In genomic region chr4:142567620-142568451, GRCh38 we compare ENCODE assay signal across 8 cellular contexts.
A peak's percentile ranks its signal among the peaks of the same experiment; 100 is the strongest.
DNase-seq lines count a peak whose midpoint lies in the region; ATAC-seq and TF ChIP-seq lines count a peak whose summit lies in the region.

No MANE protein-coding gene starts in this region.

- intact Hi-C loops in sigmoid colon (cut with DNase I) = no loop called here

- DNase-seq in NCI-H1048 (lab: John Stamatoyannopoulos, UW) (peak; percentile 1), sigmoid colon (no peak), GM19240 (ENCODE audit: insufficient read length, low spot score) (no peak), HEK293T (ENCODE audit: extremely low spot score) (no peak), amniotic stem cell (lab: John Stamatoyannopoulos, UW) (no peak)
- DNase-seq in effector memory CD4-positive, alpha-beta T cell = no peak

- peak; percentile 56 for ATAC-seq in GM18868 (IDR thresholded peaks at IDR 0.05; ENCODE audit: unreplicated experiment)
- no peak for ATAC-seq in HG03135 (IDR thresholded peaks at IDR 0.05; ENCODE audit: unreplicated experiment)

- H3K36me3 ChIP-seq in effector memory CD4-positive, alpha-beta T cell (ENCODE audit: control insufficient read depth, insufficient read depth, low read length) = no peaks in the 10 kb centered on the region
- no peaks in the 10 kb centered on the region for H3K36me3 ChIP-seq in sigmoid colon

- H3K9me3 ChIP-seq in effector memory CD4-positive, alpha-beta T cell (ENCODE audit: control insufficient read depth, low read length) = no peaks in the 10 kb centered on the region
- H3K9me3 ChIP-seq in sigmoid colon = no peaks in the 10 kb centered on the region

- no peaks in the 10 kb centered on the region for H3K27me3 ChIP-seq in effector memory CD4-positive, alpha-beta T cell (replicated peaks; ENCODE audit: control insufficient read depth, insufficient read depth, low read length, poor library complexity, severe bottlenecking)
- no peaks in the 10 kb centered on the region for H3K27me3 ChIP-seq in sigmoid colon

- peak overlapping the region; percentile 75 for H3K27ac ChIP-seq in effector memory CD4-positive, alpha-beta T cell (ENCODE audit: insufficient read depth, low read length, poor library complexity, severe bottlenecking)
- peak overlapping the region in 3 of 4 donors; percentile 11 to 64 (median 23) for H3K27ac ChIP-seq in sigmoid colon

- TF ChIP-seq POLR2A in sigmoid colon (IDR thresholded peaks at IDR 0.05) = no peak

- POLR2A ChIA-PET in HEK293T (lab: Yijun Ruan, JAX) = no interaction called here

- TF ChIP-seq CTCF in sigmoid colon (IDR thresholded peaks at IDR 0.05) = no peak

- peak overlapping the region; percentile 54 for H3K4me3 ChIP-seq in effector memory CD4-positive, alpha-beta T cell (ENCODE audit: insufficient read depth, low read depth, low read length, poor library complexity, severe bottlenecking)
- peak overlapping the region in 1 of 4 donors; percentile 2 for H3K4me3 ChIP-seq in sigmoid colon

- peaks cover 33% of the 10 kb centered on the region for H3K4me1 ChIP-seq in effector memory CD4-positive, alpha-beta T cell (ENCODE audit: control insufficient read depth, insufficient read depth, low read length, poor library complexity, severe bottlenecking)
- H3K4me1 ChIP-seq in sigmoid colon = peaks cover 0 to 9% (median 3%) of the 10 kb centered on the region in 4 donors

- no peak for TF ChIP-seq EP300 in sigmoid colon (IDR thresholded peaks at IDR 0.05)

- CTCF ChIA-PET in HEK293T (lab: Yijun Ruan, JAX) = interaction anchor here (0.6 to 1.3 kb wide), 2 partner anchors 188 to 277 kb away, joined by 3 read pairs; no protein-coding TSS in a partner anchor

- WGBS in sigmoid colon, 2 donors = 15 to 37% methylated on average over 4 of the region's 4 CpGs

TF ChIP-seq in HEK293T, 16 proteins besides CTCF, POLR2A, EP300 and RAD21:
- TF ChIP-seq L3MBTL2 (conservative IDR thresholded peaks at IDR 0.05) (no peak), HDGF (IDR thresholded peaks at IDR 0.05; ENCODE audit: borderline replicate concordance) (no peak), CTBP1 (IDR thresholded peaks at IDR 0.05; ENCODE audit: borderline replicate concordance) (no peak), ZNF384 (IDR thresholded peaks at IDR 0.05) (no peak), NFRKB (IDR thresholded peaks at IDR 0.05) (no peak), PKNOX1 (IDR thresholded peaks at IDR 0.05) (no peak), SP1 (IDR thresholded peaks at IDR 0.05) (no peak), FOXA1 (IDR thresholded peaks at IDR 0.05) (no peak), ELF4 (IDR thresholded peaks at IDR 0.05) (no peak), TARDBP (IDR thresholded peaks at IDR 0.05) (no peak), LEF1 (IDR thresholded peaks at IDR 0.05; ENCODE audit: borderline replicate concordance) (no peak), BHLHE40 (IDR thresholded peaks at IDR 0.05; ENCODE audit: borderline replicate concordance) (no peak), ARNT (IDR thresholded peaks at IDR 0.05) (no peak), FOXK2 (IDR thresholded peaks at IDR 0.05) (no peak), FOXM1 (IDR thresholded peaks at IDR 0.05; ENCODE audit: borderline replicate concordance) (no peak)
